12 cellular contexts compared by ENCODE assay signal in genomic region chr16:54935411-54936085, GRCh38. TPM values are rescaled to one million over a fixed set of nuclear protein-coding genes. Genes with fewer than 3 reads are reported as not detected.
A peak's percentile ranks its signal among the peaks of the same experiment; 100 is the strongest.
DNase-seq lines count a peak whose midpoint lies in the region; ATAC-seq, FAIRE-seq and TF ChIP-seq lines count a peak whose summit lies in the region.
"Had no signal": no experiment of that assay in that cellular context is flagged by ENCODE, and none has a peak within 500 bp of the region (broad histone marks: within the 10 kb centered on the region; RNA-seq: fewer than 3 reads in every experiment).

No MANE protein-coding gene starts in this region.

- ATAC-seq in RWPE2 (ENCODE audit: low read depth), result no peak
- ATAC-seq in HG03354 (IDR thresholded peaks at IDR 0.05; ENCODE audit: poor library complexity, severe bottlenecking, unreplicated experiment), result no peak

- peaks cover 5% of the 10 kb centered on the region for H3K9me3 Mint-ChIP-seq in activated naive CD8-positive, alpha-beta T cell treated with anti-CD3 and anti-CD28 coated beads for 36 hours

- peaks cover 17% of the 10 kb centered on the region for H3K4me1 Mint-ChIP-seq in activated naive CD8-positive, alpha-beta T cell treated with anti-CD3 and anti-CD28 coated beads for 36 hours

- no peak overlapping the region for H3K27ac ChIP-seq in RWPE2 (ENCODE audit: poor library complexity, severe bottlenecking)
- H3K27ac ChIP-seq: Peyer's patch had no signal

- no peak for FAIRE-seq in RCC 7860 (lab: Jason Lieb, UNC)

- TF ChIP-seq CTCF in RWPE2 (IDR thresholded peaks at IDR 0.05; ENCODE audit: poor library complexity, severe bottlenecking) (no peak), fibroblast of mammary gland (conservative IDR thresholded peaks at IDR 0.05; ENCODE audit: control insufficient read depth, insufficient read depth, low read depth, low read length) (no peak)

- H3K4me3 Mint-ChIP-seq in activated naive CD8-positive, alpha-beta T cell treated with anti-CD3 and anti-CD28 coated beads for 36 hours, result no peak overlapping the region

- no peak for DNase-seq in RWPE2 (ENCODE audit: low spot score)
- no peak for DNase-seq in fibroblast of mammary gland (ENCODE audit: low read depth)
- DNase-seq in activated naive CD8-positive, alpha-beta T cell treated with anti-CD3 and anti-CD28 coated beads for 36 hours, result no peak
- no peak for DNase-seq in NCI-H526 (lab: John Stamatoyannopoulos, UW)
- DNase-seq in RCC 7860 (ENCODE audit: low spot score), result no peak
- DNase-seq: GDM1, NCI-H226, Peyer's patch, T-helper 9 cell had no signal

- H3K4me3 ChIP-seq in RWPE2 (ENCODE audit: severe bottlenecking) (peak overlapping the region; percentile 14), fibroblast of mammary gland (ENCODE audit: control insufficient read depth, low read depth, low read length) (peak overlapping the region; percentile 44), neuron (ENCODE audit: low read length) (peak overlapping the region; percentile 99)
- H3K4me3 ChIP-seq: Peyer's patch had no signal

- peaks cover 92% of the 10 kb centered on the region for H3K27me3 Mint-ChIP-seq in activated naive CD8-positive, alpha-beta T cell treated with anti-CD3 and anti-CD28 coated beads for 36 hours

- no peaks in the 10 kb centered on the region for H3K9me3 ChIP-seq in ES-I3 (ENCODE audit: control insufficient read depth, insufficient read depth, low read length)
- H3K9me3 ChIP-seq in RWPE2 (ENCODE audit: severe bottlenecking), result no peaks in the 10 kb centered on the region
- peaks cover 33% of the 10 kb centered on the region for H3K9me3 ChIP-seq in neuron (ENCODE audit: low read length)

- no peak overlapping the region for H2AFZ ChIP-seq in neuron (ENCODE audit: low read depth, low read length)

- H3K36me3 ChIP-seq in ES-I3 (ENCODE audit: insufficient read depth, low read length) (no peaks in the 10 kb centered on the region), RWPE2 (ENCODE audit: low read depth) (no peaks in the 10 kb centered on the region), neuron (ENCODE audit: insufficient read depth, low read length) (peaks cover 83% of the 10 kb centered on the region)
- H3K36me3 ChIP-seq: Peyer's patch had no signal

- H3K27me3 ChIP-seq in RWPE2 (ENCODE audit: insufficient read depth, poor library complexity, severe bottlenecking) (peaks cover 83% of the 10 kb centered on the region), neuron (ENCODE audit: insufficient read depth, low read length) (no peaks in the 10 kb centered on the region)

- peaks cover 7% of the 10 kb centered on the region; the same call in 1 of the 2 replicates for H3K4me1 ChIP-seq in ES-I3 (ENCODE audit: insufficient read depth, low read length)
- H3K4me1 ChIP-seq in RWPE2 (ENCODE audit: insufficient read depth, poor library complexity, severe bottlenecking), result no peaks in the 10 kb centered on the region
- H3K4me1 ChIP-seq in neuron (ENCODE audit: insufficient read depth, low read length), result peaks cover 15% of the 10 kb centered on the region

- no peak overlapping the region for H3K27ac Mint-ChIP-seq in activated naive CD8-positive, alpha-beta T cell treated with anti-CD3 and anti-CD28 coated beads for 36 hours

- peak overlapping the region; percentile 48; the same call in 1 of the 2 replicates for H3K9ac ChIP-seq in ES-I3 (ENCODE audit: low read depth, low read length)

- H3K36me3 Mint-ChIP-seq in activated naive CD8-positive, alpha-beta T cell treated with anti-CD3 and anti-CD28 coated beads for 36 hours, result peaks cover 6% of the 10 kb centered on the region

RNA-seq across cellular contexts. Expression of gene IRX5, which starts 4.9 kb away (rescaled TPM):
- not detected for total RNA-seq in activated naive CD8-positive, alpha-beta T cell treated with anti-CD3 and anti-CD28 coated beads for 36 hours
- total RNA-seq: Peyer's patch had no signal

Comparison
In these comparisons a context has a peak if more than half of its experiments do, and no peak if none do; other contexts are left out.
1. H3K4me3 ChIP-seq: peak in every context shown above with its lines; median percentile 99 in neuron; 44 in fibroblast of mammary gland; 14 in RWPE2.